ENCODE assay signal across 1 cellular context in genomic region chr11:42528471-42528870, GRCh38.
TF ChIP-seq lines count a peak whose summit lies in the region.

No MANE protein-coding gene starts in this region.

TF ChIP-seq in GM23338, 12 proteins besides CTCF, POLR2A, EP300 and RAD21 (continued from another document):
- no peak for TF ChIP-seq EZH2phosphoT487 (IDR thresholded peaks at IDR 0.05; ENCODE audit: unreplicated experiment)
- TF ChIP-seq ETS1 (IDR thresholded peaks at IDR 0.05) = no peak
- no peak for TF ChIP-seq NANOG (IDR thresholded peaks at IDR 0.05; ENCODE audit: borderline replicate concordance)
- TF ChIP-seq ZNF331 (CRISPR knock-in tag; IDR thresholded peaks at IDR 0.05; ENCODE audit: low read depth) = no peak
- no peak for TF ChIP-seq REST (IDR thresholded peaks at IDR 0.05; ENCODE audit: unreplicated experiment)
- TF ChIP-seq POLR2AphosphoS5 (IDR thresholded peaks at IDR 0.05; ENCODE audit: low read depth) = no peak
- no peak for TF ChIP-seq STAT1 (IDR thresholded peaks at IDR 0.05; ENCODE audit: unreplicated experiment)
- no peak for TF ChIP-seq JUNB (IDR thresholded peaks at IDR 0.05; ENCODE audit: unreplicated experiment)
- no peak for TF ChIP-seq CREB1 (CRISPR knock-in tag; IDR thresholded peaks at IDR 0.05; ENCODE audit: low read depth)
- TF ChIP-seq ZNF114 (CRISPR knock-in tag; IDR thresholded peaks at IDR 0.05) = no peak
